Comparison of ENCODE assay signal across 9 cellular contexts in genomic region chr1:244325056-244325764, GRCh38.
A peak's percentile ranks its signal among the peaks of the same experiment; 100 is the strongest.
DNase-seq lines count a peak whose midpoint lies in the region; ATAC-seq, FAIRE-seq and TF ChIP-seq lines count a peak whose summit lies in the region.
"Had no signal": no experiment of that assay in that cellular context is flagged by ENCODE, and none has a peak within 500 bp of the region (broad histone marks: within the 10 kb centered on the region; RNA-seq: fewer than 3 reads in every experiment).

No MANE protein-coding gene starts in this region.

- peak overlapping the region; percentile 71 for H3K4me3 Mint-ChIP-seq in dendritic cell treated with granulocyte-macrophage colony-stimulating factor and Interleukin-4, amounts not matched to agents 40 ng/mL and 50 ng/mL, for 4 days

- no peak for TF ChIP-seq CTCF in suprapubic skin (IDR thresholded peaks at IDR 0.05)

- H3K27me3 ChIP-seq in suprapubic skin = no peaks in the 10 kb centered on the region
- H3K27me3 ChIP-seq in HAP-1 (ENCODE audit: low read depth) = no peaks in the 10 kb centered on the region

- no peak for FAIRE-seq in GM12891 (lab: Jason Lieb, UNC)
- FAIRE-seq: colon had no signal

- H3K4me1 ChIP-seq in suprapubic skin (peaks cover 42% of the 10 kb centered on the region), HAP-1 (peaks cover 7% of the 10 kb centered on the region)

- H3K36me3 Mint-ChIP-seq in dendritic cell treated with granulocyte-macrophage colony-stimulating factor and Interleukin-4, amounts not matched to agents 40 ng/mL and 50 ng/mL, for 4 days (ENCODE audit: low read depth) = no peaks in the 10 kb centered on the region

- no peaks in the 10 kb centered on the region for H3K9me3 Mint-ChIP-seq in dendritic cell treated with granulocyte-macrophage colony-stimulating factor and Interleukin-4, amounts not matched to agents 40 ng/mL and 50 ng/mL, for 4 days

- H3K27me3 Mint-ChIP-seq in dendritic cell treated with granulocyte-macrophage colony-stimulating factor and Interleukin-4, amounts not matched to agents 40 ng/mL and 50 ng/mL, for 4 days = no peaks in the 10 kb centered on the region

- no peak for TF ChIP-seq POLR2A in GM12891 (IDR thresholded peaks at IDR 0.05; ENCODE audit: low read depth, low read length)
- TF ChIP-seq POLR2A in suprapubic skin (IDR thresholded peaks at IDR 0.05) = no peak
- no peak for TF ChIP-seq POLR2A in erythroblast (IDR thresholded peaks at IDR 0.05; ENCODE audit: low read length)

- TF ChIP-seq EP300 in suprapubic skin (IDR thresholded peaks at IDR 0.05) = no peak

- 60% methylated on average over 8 of the region's 8 CpGs for WGBS in suprapubic skin

- H3K4me3 ChIP-seq in suprapubic skin (no peak overlapping the region), HAP-1 (no peak overlapping the region)

- peak overlapping the region; percentile 97 for H3K27ac Mint-ChIP-seq in dendritic cell treated with granulocyte-macrophage colony-stimulating factor and Interleukin-4, amounts not matched to agents 40 ng/mL and 50 ng/mL, for 4 days

- in situ Hi-C loops in KBM-7 (cut with MboI; ENCODE audit: low pct_unique_long_range_greater_than_20kb, low sequenced_read_pairs) = no loop called here
- in situ Hi-C loops in HAP-1 (cut with MboI; ENCODE audit: low sequenced_read_pairs) = no loop called here

- peak; percentile 84 for ATAC-seq in GM21528 (IDR thresholded peaks at IDR 0.05; ENCODE audit: low FRiP score, unreplicated experiment)

- no peak for DNase-seq in GM12891 (ENCODE audit: insufficient read length, low spot score)
- peak; percentile 82 for DNase-seq in KBM-7
- DNase-seq in suprapubic skin (ENCODE audit: low spot score in 2 of 2) = no peak
- no peak for DNase-seq in erythroblast (lab: John Stamatoyannopoulos, UW)
- DNase-seq in NCI-H1417 (lab: John Stamatoyannopoulos, UW) = no peak
- DNase-seq in HAP-1 (ENCODE audit: low spot score in 2 of 2) = no peak

- H3K4me1 Mint-ChIP-seq in dendritic cell treated with granulocyte-macrophage colony-stimulating factor and Interleukin-4, amounts not matched to agents 40 ng/mL and 50 ng/mL, for 4 days (ENCODE audit: low read depth) = peaks cover 47% of the 10 kb centered on the region

- intact Hi-C loops in dendritic cell treated with granulocyte-macrophage colony-stimulating factor and Interleukin-4, amounts not matched to agents 40 ng/mL and 50 ng/mL, for 4 days (cut with micrococcal nuclease) = loop anchor here (10.0 kb wide), 2 partner anchors 90 to 130 kb away; partner anchors contain the start of gene ADSS2

- H3K36me3 ChIP-seq in suprapubic skin (no peaks in the 10 kb centered on the region), HAP-1 (replicated peaks) (no peaks in the 10 kb centered on the region)

- H3K27ac ChIP-seq in suprapubic skin = peak overlapping the region; percentile 42

- H3K9me3 ChIP-seq in suprapubic skin (no peaks in the 10 kb centered on the region), HAP-1 (0 out of 2 replicates have a peak, but pooled peaks cover 2% of the 10 kb centered on the region)

TF ChIP-seq in GM12891, 5 proteins besides CTCF, POLR2A, EP300 and RAD21:
- TF ChIP-seq SPI1 (IDR thresholded peaks at IDR 0.05; ENCODE audit: low read depth, low read length) (peak; percentile 97), TAF1 (IDR thresholded peaks at IDR 0.05; ENCODE audit: low read depth, low read length) (no peak)
